ENCODE assay signal across 22 cellular contexts in the genomic region with DNA sequence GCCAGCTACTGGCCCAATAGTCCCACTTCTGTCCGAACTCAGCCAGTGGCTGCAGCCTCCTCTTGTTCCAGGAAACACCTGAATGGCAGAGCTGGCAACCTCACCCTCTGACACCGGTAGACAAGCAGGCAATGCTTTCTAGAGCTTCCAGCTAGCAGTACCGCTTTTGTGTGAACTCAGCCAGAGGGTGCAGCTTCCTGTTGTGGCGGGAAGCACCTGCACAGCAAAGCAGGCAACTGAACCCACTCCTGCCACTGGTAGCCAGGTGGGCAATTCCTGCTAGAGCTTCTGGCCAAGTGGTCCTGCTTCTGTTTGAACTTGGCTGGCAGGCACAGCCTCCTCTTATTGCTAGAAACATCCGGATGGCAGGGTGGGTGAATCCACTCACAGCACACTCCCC. TPM values are rescaled to one million over a fixed set of nuclear protein-coding genes. Genes with fewer than 3 reads are reported as not detected.
DNase-seq lines count a peak whose midpoint lies in the region; ATAC-seq and TF ChIP-seq lines count a peak whose summit lies in the region.
"Had no signal": no experiment of that assay in that cellular context is flagged by ENCODE, and none has a peak within 500 bp of the region (broad histone marks: within the 10 kb centered on the region; RNA-seq: fewer than 3 reads in every experiment).

No MANE protein-coding gene starts in this region.

- TF ChIP-seq CTCF in WTC11 (IDR thresholded peaks at IDR 0.05), result no peak
- TF ChIP-seq CTCF in dorsolateral prefrontal cortex (IDR thresholded peaks at IDR 0.05 in 54 of 56, conservative IDR thresholded peaks at IDR 0.05 in 2 of 56; ENCODE audit: low read depth in 1 of 56, partially characterized antibody in 56 of 56), result no peak

- no peaks in the 10 kb centered on the region for H3K27me3 Mint-ChIP-seq in activated naive CD8-positive, alpha-beta T cell treated with anti-CD3 and anti-CD28 coated beads, Interleukin-2, amount 50 U/mL, for 24 hours
- H3K27me3 Mint-ChIP-seq in activated naive CD8-positive, alpha-beta T cell treated with anti-CD3 and anti-CD28 coated beads for 36 hours, result no peaks in the 10 kb centered on the region
- H3K27me3 Mint-ChIP-seq in stimulated activated memory B cell treated with anti-CD40 and anti-IgM and Interleukin-4, amounts not matched to agents 10 μg/mL and 1 μg/mL and 100 μg/mL, for 72 hours, result no peaks in the 10 kb centered on the region
- no peaks in the 10 kb centered on the region for H3K27me3 Mint-ChIP-seq in WTC11 (ENCODE audit: low read depth)
- H3K27me3 Mint-ChIP-seq: activated CD4-positive, alpha-beta memory T cell treated with anti-CD3 and anti-CD28 coated beads, Interleukin-2, amount 10 ng/mL, durations not matched to agents 7 days and 5 days; brain; CD4-positive, CD25-positive, alpha-beta regulatory T cell had no signal

- CTCF ChIA-PET in WTC11 (lab: Charles Lee), result no interaction called here

- H3K4me3 ChIP-seq in dorsolateral prefrontal cortex, result no peak overlapping the region
- H3K4me3 ChIP-seq: heart right ventricle, thoracic aorta had no signal

- peaks cover 13% of the 10 kb centered on the region for H3K9me3 Mint-ChIP-seq in activated naive CD8-positive, alpha-beta T cell treated with anti-CD3 and anti-CD28 coated beads, Interleukin-2, amount 50 U/mL, for 24 hours
- peaks cover 5% of the 10 kb centered on the region for H3K9me3 Mint-ChIP-seq in activated naive CD8-positive, alpha-beta T cell treated with anti-CD3 and anti-CD28 coated beads for 36 hours
- H3K9me3 Mint-ChIP-seq in stimulated activated memory B cell treated with anti-CD40 and anti-IgM and Interleukin-4, amounts not matched to agents 10 μg/mL and 1 μg/mL and 100 μg/mL, for 72 hours, result peaks cover 7% of the 10 kb centered on the region
- H3K9me3 Mint-ChIP-seq in WTC11, result peaks cover 22% of the 10 kb centered on the region

- H3K27ac ChIP-seq in dorsolateral prefrontal cortex, result no peak overlapping the region
- H3K27ac ChIP-seq: heart right ventricle, thoracic aorta, WERI-Rb-1 had no signal

- H3K27me3 ChIP-seq in dorsolateral prefrontal cortex, result peaks cover 0 to 2% (median 0%) of the 10 kb centered on the region in 45 donors
- H3K27me3 ChIP-seq: heart right ventricle had no signal

- peaks cover 2% of the 10 kb centered on the region for H3K4me1 Mint-ChIP-seq in activated naive CD8-positive, alpha-beta T cell treated with anti-CD3 and anti-CD28 coated beads, Interleukin-2, amount 50 U/mL, for 24 hours
- no peaks in the 10 kb centered on the region for H3K4me1 Mint-ChIP-seq in activated naive CD8-positive, alpha-beta T cell treated with anti-CD3 and anti-CD28 coated beads for 36 hours
- peaks cover 5% of the 10 kb centered on the region for H3K4me1 Mint-ChIP-seq in stimulated activated memory B cell treated with anti-CD40 and anti-IgM and Interleukin-4, amounts not matched to agents 10 μg/mL and 1 μg/mL and 100 μg/mL, for 72 hours
- H3K4me1 Mint-ChIP-seq in WTC11, result peaks cover 6% of the 10 kb centered on the region
- H3K4me1 Mint-ChIP-seq: activated CD4-positive, alpha-beta memory T cell treated with anti-CD3 and anti-CD28 coated beads, Interleukin-2, amount 10 ng/mL, durations not matched to agents 7 days and 5 days; brain; CD4-positive, CD25-positive, alpha-beta regulatory T cell; immature natural killer cell had no signal

- intact Hi-C loops in dorsolateral prefrontal cortex (cut with DNase I), result no loop called here

- no peak overlapping the region for H3K27ac Mint-ChIP-seq in activated naive CD8-positive, alpha-beta T cell treated with anti-CD3 and anti-CD28 coated beads, Interleukin-2, amount 50 U/mL, for 24 hours
- no peak overlapping the region for H3K27ac Mint-ChIP-seq in activated naive CD8-positive, alpha-beta T cell treated with anti-CD3 and anti-CD28 coated beads for 36 hours
- peak overlapping the region; percentile 22 for H3K27ac Mint-ChIP-seq in stimulated activated memory B cell treated with anti-CD40 and anti-IgM and Interleukin-4, amounts not matched to agents 10 μg/mL and 1 μg/mL and 100 μg/mL, for 72 hours
- no peak overlapping the region for H3K27ac Mint-ChIP-seq in WTC11
- H3K27ac Mint-ChIP-seq: activated CD4-positive, alpha-beta memory T cell treated with anti-CD3 and anti-CD28 coated beads, Interleukin-2, amount 10 ng/mL, durations not matched to agents 7 days and 5 days; activated T-cell treated with anti-CD3 and anti-CD28 coated beads, Interleukin-2, amount 50 U/mL, for 72 hours; brain; CD4-positive, CD25-positive, alpha-beta regulatory T cell; immature natural killer cell had no signal

- H3K4me3 Mint-ChIP-seq in activated naive CD8-positive, alpha-beta T cell treated with anti-CD3 and anti-CD28 coated beads, Interleukin-2, amount 50 U/mL, for 24 hours, result no peak overlapping the region
- no peak overlapping the region for H3K4me3 Mint-ChIP-seq in activated naive CD8-positive, alpha-beta T cell treated with anti-CD3 and anti-CD28 coated beads for 36 hours
- H3K4me3 Mint-ChIP-seq in stimulated activated memory B cell treated with anti-CD40 and anti-IgM and Interleukin-4, amounts not matched to agents 10 μg/mL and 1 μg/mL and 100 μg/mL, for 72 hours, result no peak overlapping the region
- H3K4me3 Mint-ChIP-seq in WTC11, result no peak overlapping the region
- H3K4me3 Mint-ChIP-seq: activated CD4-positive, alpha-beta memory T cell treated with anti-CD3 and anti-CD28 coated beads, Interleukin-2, amount 10 ng/mL, durations not matched to agents 7 days and 5 days; activated T-cell treated with anti-CD3 and anti-CD28 coated beads, Interleukin-2, amount 50 U/mL, for 72 hours; brain; CD4-positive, CD25-positive, alpha-beta regulatory T cell; immature natural killer cell had no signal

- no peak for ATAC-seq in activated naive CD8-positive, alpha-beta T cell treated with anti-CD3 and anti-CD28 coated beads, Interleukin-2, amount 50 U/mL, for 24 hours
- peak; percentile 34 for ATAC-seq in stimulated activated memory B cell treated with anti-CD40 and anti-IgM and Interleukin-4, amounts not matched to agents 10 μg/mL and 1 μg/mL and 100 μg/mL, for 72 hours
- no peak for ATAC-seq in HG02981 (IDR thresholded peaks at IDR 0.05; ENCODE audit: unreplicated experiment)
- ATAC-seq in WTC11, result no peak
- ATAC-seq: activated T-cell treated with anti-CD3 and anti-CD28 coated beads, Interleukin-2, amount 50 U/mL, for 72 hours; heart right ventricle; left ventricle myocardium superior; PC-3 had no signal

- POLR2A ChIA-PET in WTC11 (lab: Charles Lee), result no interaction called here

- H3K36me3 Mint-ChIP-seq in activated naive CD8-positive, alpha-beta T cell treated with anti-CD3 and anti-CD28 coated beads, Interleukin-2, amount 50 U/mL, for 24 hours (ENCODE audit: low read depth), result no peaks in the 10 kb centered on the region
- H3K36me3 Mint-ChIP-seq in activated naive CD8-positive, alpha-beta T cell treated with anti-CD3 and anti-CD28 coated beads for 36 hours, result no peaks in the 10 kb centered on the region
- no peaks in the 10 kb centered on the region for H3K36me3 Mint-ChIP-seq in stimulated activated memory B cell treated with anti-CD40 and anti-IgM and Interleukin-4, amounts not matched to agents 10 μg/mL and 1 μg/mL and 100 μg/mL, for 72 hours
- H3K36me3 Mint-ChIP-seq in WTC11, result peaks cover 7% of the 10 kb centered on the region; the same call in 1 of the 2 replicates
- H3K36me3 Mint-ChIP-seq: brain, immature natural killer cell had no signal

- peak; percentile 2 for DNase-seq in activated naive CD8-positive, alpha-beta T cell treated with anti-CD3 and anti-CD28 coated beads, Interleukin-2, amount 50 U/mL, for 24 hours
- DNase-seq in activated naive CD8-positive, alpha-beta T cell treated with anti-CD3 and anti-CD28 coated beads for 36 hours, result no peak
- peak; percentile 82 for DNase-seq in NCI-H1092 (lab: John Stamatoyannopoulos, UW)
- peak; percentile 97 for DNase-seq in RPMI8226
- DNase-seq in WTC11 (ENCODE audit: low spot score), result no peak
- no peak for DNase-seq in dorsolateral prefrontal cortex
- DNase-seq: activated CD4-positive, alpha-beta memory T cell treated with anti-CD3 and anti-CD28 coated beads, Interleukin-2, amount 10 ng/mL, durations not matched to agents 7 days and 5 days; activated T-cell treated with anti-CD3 and anti-CD28 coated beads, Interleukin-2, amount 50 U/mL, for 72 hours; CD4-positive, CD25-positive, alpha-beta regulatory T cell; DMS79 treated with DMSO at 0.1 percent for 48 hours; heart right ventricle; immature natural killer cell; left ventricle myocardium superior; NCI-H510A treated with DMSO at 0.1 percent for 48 hours; PC-3; stimulated activated CD8-positive, alpha-beta memory T cell treated with anti-CD3 and anti-CD28 coated beads, Interleukin-4, amount 100 ng/mL, for 48 hours; WERI-Rb-1 had no signal

TF ChIP-seq in WTC11, 78 proteins besides CTCF, POLR2A, EP300 and RAD21 (continues in another document):
- no peak for TF ChIP-seq RELA (CRISPR knock-in tag; IDR thresholded peaks at IDR 0.05; ENCODE audit: borderline replicate concordance)
- no peak for TF ChIP-seq JAZF1 (CRISPR knock-in tag; IDR thresholded peaks at IDR 0.05)
- TF ChIP-seq, protein P1, sequence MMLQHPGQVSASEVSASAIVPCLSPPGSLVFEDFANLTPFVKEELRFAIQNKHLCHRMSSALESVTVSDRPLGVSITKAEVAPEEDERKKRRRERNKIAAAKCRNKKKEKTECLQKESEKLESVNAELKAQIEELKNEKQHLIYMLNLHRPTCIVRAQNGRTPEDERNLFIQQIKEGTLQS (CRISPR knock-in tag; conservative IDR thresholded peaks at IDR 0.05), result no peak
- TF ChIP-seq ZNF219 (CRISPR knock-in tag; IDR thresholded peaks at IDR 0.05; ENCODE audit: borderline replicate concordance), result no peak
- TF ChIP-seq, protein P2, sequence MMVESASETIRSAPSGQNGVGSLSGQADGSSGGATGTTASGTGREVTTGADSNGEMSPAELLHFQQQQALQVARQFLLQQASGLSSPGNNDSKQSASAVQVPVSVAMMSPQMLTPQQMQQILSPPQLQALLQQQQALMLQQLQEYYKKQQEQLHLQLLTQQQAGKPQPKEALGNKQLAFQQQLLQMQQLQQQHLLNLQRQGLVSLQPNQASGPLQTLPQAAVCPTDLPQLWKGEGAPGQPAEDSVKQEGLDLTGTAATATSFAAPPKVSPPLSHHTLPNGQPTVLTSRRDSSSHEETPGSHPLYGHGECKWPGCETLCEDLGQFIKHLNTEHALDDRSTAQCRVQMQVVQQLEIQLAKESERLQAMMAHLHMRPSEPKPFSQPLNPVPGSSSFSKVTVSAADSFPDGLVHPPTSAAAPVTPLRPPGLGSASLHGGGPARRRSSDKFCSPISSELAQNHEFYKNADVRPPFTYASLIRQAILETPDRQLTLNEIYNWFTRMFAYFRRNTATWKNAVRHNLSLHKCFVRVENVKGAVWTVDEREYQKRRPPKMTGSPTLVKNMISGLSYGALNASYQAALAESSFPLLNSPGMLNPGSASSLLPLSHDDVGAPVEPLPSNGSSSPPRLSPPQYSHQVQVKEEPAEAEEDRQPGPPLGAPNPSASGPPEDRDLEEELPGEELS (CRISPR knock-in tag; IDR thresholded peaks at IDR 0.05), result no peak

RNA-seq across cellular contexts. Expression of a gene that starts 40.1 kb away (rescaled TPM):
- not detected for total RNA-seq in activated naive CD8-positive, alpha-beta T cell treated with anti-CD3 and anti-CD28 coated beads for 36 hours
- total RNA-seq in WTC11 (2021) (not detected in 3 replicates), dorsolateral prefrontal cortex (under 1 TPM in 1 of 120 experiments, not detected in 119; 0.13 TPM)
- total RNA-seq: activated CD4-positive, alpha-beta memory T cell treated with anti-CD3 and anti-CD28 coated beads, Interleukin-2, amount 10 ng/mL, durations not matched to agents 7 days and 5 days; activated T-cell treated with anti-CD3 and anti-CD28 coated beads, Interleukin-2, amount 50 U/mL, for 72 hours; CD4-positive, CD25-positive, alpha-beta regulatory T cell; left ventricle myocardium superior; LHCN-M2; PC-3; thoracic aorta had no signal

Comparison
In these comparisons a context has a peak if more than half of its experiments do, and no peak if none do; other contexts are left out.
1. DNase-seq: peak in activated naive CD8-positive, alpha-beta T cell treated with anti-CD3 and anti-CD28 coated beads, Interleukin-2, amount 50 U/mL, for 24 hours (single experiment), NCI-H1092 (single experiment) and RPMI8226 (single experiment); none in activated naive CD8-positive, alpha-beta T cell treated with anti-CD3 and anti-CD28 coated beads for 36 hours (single experiment), WTC11 (single experiment) and dorsolateral prefrontal cortex (0 of 10).